Comparison of ENCODE assay signal across 8 cellular contexts in the genomic region with DNA sequence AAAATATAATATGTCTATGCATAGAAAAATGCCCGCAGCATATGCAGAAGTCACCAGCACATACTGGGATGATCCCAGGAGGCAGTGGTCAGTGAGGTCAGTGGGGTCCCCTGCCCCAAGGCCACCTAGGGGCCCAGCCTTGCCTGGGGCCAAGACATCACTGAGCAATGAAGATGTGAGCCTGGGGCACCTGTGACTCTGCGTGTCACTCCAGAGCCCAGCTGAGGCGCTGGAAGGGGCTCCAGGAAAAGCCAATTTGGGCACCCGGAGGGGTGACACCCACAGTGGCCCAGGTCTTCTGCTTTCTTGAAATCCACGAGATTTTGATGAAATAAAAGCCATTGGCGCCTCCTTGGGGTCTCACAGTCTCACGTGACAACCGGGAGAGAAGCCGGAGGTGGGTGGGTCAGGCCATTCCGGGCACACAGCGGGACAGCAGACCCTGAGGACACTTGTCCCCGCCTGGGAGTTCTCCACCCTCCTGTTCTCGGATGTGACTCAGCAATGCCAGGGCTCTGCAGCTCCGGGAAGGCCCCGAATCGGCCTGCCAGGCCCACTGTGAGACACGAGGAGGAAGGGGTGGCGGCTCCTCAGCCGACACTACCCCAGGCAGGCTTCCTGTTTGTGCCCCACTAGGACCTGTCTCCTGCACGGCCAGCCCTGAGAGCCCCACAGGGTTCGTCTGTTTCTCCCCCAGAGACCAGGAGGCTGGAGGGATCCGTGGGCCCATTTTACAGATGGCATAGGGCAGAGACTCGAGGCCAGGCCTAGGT. TPM values are rescaled to one million over a fixed set of nuclear protein-coding genes. Genes with fewer than 3 reads are reported as not detected.
DNase-seq lines count a peak whose midpoint lies in the region; ATAC-seq, FAIRE-seq and TF ChIP-seq lines count a peak whose summit lies in the region.

No MANE protein-coding gene starts in this region.

- ATAC-seq in GM21576 (IDR thresholded peaks at IDR 0.05; ENCODE audit: unreplicated experiment): peak; percentile 32
- peak; percentile 79 to 88 (median 81) for ATAC-seq in natural killer cell
- ATAC-seq in HG02678 (IDR thresholded peaks at IDR 0.05; ENCODE audit: unreplicated experiment): no peak

- H3K4me3 Mint-ChIP-seq in activated naive CD8-positive, alpha-beta T cell: peak overlapping the region; percentile 65
- H3K4me3 Mint-ChIP-seq in natural killer cell: peak overlapping the region; percentile 64

- no peak for FAIRE-seq in RCC 7860 (lab: Jason Lieb, UNC)

- H3K27ac Mint-ChIP-seq in activated naive CD8-positive, alpha-beta T cell: peak overlapping the region; percentile 90
- peak overlapping the region; percentile 89 to 95 for H3K27ac Mint-ChIP-seq in natural killer cell

- H3K27me3 Mint-ChIP-seq in activated naive CD8-positive, alpha-beta T cell: no peaks in the 10 kb centered on the region
- no peaks in the 10 kb centered on the region for H3K27me3 Mint-ChIP-seq in natural killer cell (ENCODE audit: low read depth in 2 of 2)

- DNase-seq in RCC 7860 (ENCODE audit: low spot score): peak; percentile 85
- peak; percentile 69 for DNase-seq in natural killer cell
- no peak for DNase-seq in NCI-H748 (lab: John Stamatoyannopoulos, UW; ENCODE audit: unreplicated experiment)
- DNase-seq in NCI-H2196 treated with DMSO at 0.1 percent for 48 hours (lab: John Stamatoyannopoulos, UW; ENCODE audit: unreplicated experiment): no peak
- no peak for DNase-seq in cerebellar nuclear complex (lab: John Stamatoyannopoulos, UW)

- intact Hi-C loops in natural killer cell (cut with micrococcal nuclease): loop anchor here (1.0 to 5.0 kb wide), 5 partner anchors 15 to 231 kb away; a partner anchor contains a TSS

- H3K36me3 Mint-ChIP-seq in activated naive CD8-positive, alpha-beta T cell: no peaks in the 10 kb centered on the region
- no peaks in the 10 kb centered on the region for H3K36me3 Mint-ChIP-seq in natural killer cell

- H3K9me3 Mint-ChIP-seq in activated naive CD8-positive, alpha-beta T cell (ENCODE audit: low read depth): no peaks in the 10 kb centered on the region
- no peaks in the 10 kb centered on the region for H3K9me3 Mint-ChIP-seq in natural killer cell

- peaks cover 28% of the 10 kb centered on the region for H3K4me1 Mint-ChIP-seq in activated naive CD8-positive, alpha-beta T cell (ENCODE audit: low read depth)
- peaks cover 22 to 34% of the 10 kb centered on the region in 2 donors for H3K4me1 Mint-ChIP-seq in natural killer cell

- TF ChIP-seq CTCF in natural killer cell (IDR thresholded peaks at IDR 0.05): no peak

RNA-seq across cellular contexts. Expression of a gene that starts 24.4 kb away (rescaled TPM):
- 1 to 10 TPM in 2 of 3 donors, under 1 TPM in 1; 0.59 to 1.4 (median 1.1) TPM for total RNA-seq in natural killer cell

Comparison
In these comparisons a context has a peak if more than half of its experiments do, and no peak if none do; other contexts are left out.
1. DNase-seq: peak in RCC 7860 (single experiment) and natural killer cell (single experiment); none in NCI-H748 (single experiment), NCI-H2196 treated with DMSO at 0.1 percent for 48 hours (single experiment) and cerebellar nuclear complex (0 of 2).